Comparison of ENCODE assay signal across 10 cellular contexts in the genomic region with DNA sequence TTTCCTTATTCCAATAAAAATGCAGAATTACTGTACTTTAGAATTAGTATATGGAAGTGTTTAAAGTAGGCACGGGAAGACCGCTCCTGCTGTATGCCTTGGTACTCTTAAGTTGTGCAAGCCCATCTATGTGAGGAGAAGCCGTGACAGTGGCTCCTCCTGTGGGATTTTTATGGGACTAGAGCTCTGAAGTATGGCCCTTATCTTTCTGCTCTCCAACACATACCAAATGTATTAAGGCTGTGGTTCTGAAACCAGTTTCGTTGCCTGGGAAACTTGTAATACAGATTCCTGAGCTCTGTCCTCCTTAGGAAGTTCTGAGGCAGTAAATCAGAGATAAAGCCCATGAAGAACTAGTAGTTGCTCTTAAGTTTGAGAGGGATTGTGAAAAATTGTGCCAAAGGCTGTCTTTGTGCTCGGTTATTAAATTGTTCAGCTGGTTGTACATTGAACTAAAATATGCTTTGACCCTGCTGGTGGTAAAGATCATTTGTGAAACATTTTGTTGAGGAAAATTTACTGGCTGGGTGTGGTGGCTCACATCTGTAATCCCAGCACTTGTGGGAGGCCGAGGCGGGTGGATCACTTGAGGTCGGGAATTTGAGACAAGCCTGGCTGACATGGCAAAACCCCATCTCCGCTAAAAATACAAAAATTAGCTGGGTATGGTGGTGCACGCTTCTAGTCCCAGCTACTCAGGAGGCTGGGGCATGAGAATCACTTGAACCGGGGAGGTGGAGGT.
DNase-seq lines count a peak whose midpoint lies in the region; ATAC-seq and TF ChIP-seq lines count a peak whose summit lies in the region.
"Had no signal": no experiment of that assay in that cellular context is flagged by ENCODE, and none has a peak within 500 bp of the region (broad histone marks: within the 10 kb centered on the region; RNA-seq: fewer than 3 reads in every experiment).

No MANE protein-coding gene starts in this region.

- peak; percentile 54 for TF ChIP-seq CTCF in fibroblast of pulmonary artery (IDR thresholded peaks at IDR 0.05; ENCODE audit: low read length, missing control alignments)
- TF ChIP-seq CTCF in neutrophil (IDR thresholded peaks at IDR 0.05): no peak

- no peak overlapping the region for H3K4me3 ChIP-seq in fibroblast of pulmonary artery (replicated peaks; ENCODE audit: low read depth, low read length)
- H3K4me3 ChIP-seq in neutrophil (ENCODE audit: low read depth in 1 of 2, low read length in 1 of 2): no peak overlapping the region

- ATAC-seq in GM21529 (IDR thresholded peaks at IDR 0.05; ENCODE audit: unreplicated experiment): no peak
- ATAC-seq in GM21526 (IDR thresholded peaks at IDR 0.05; ENCODE audit: low FRiP score, unreplicated experiment): no peak
- ATAC-seq: activated CD8-positive, alpha-beta T cell treated with anti-CD3 and anti-CD28 coated beads, Interleukin-2, amount 10 ng/mL, durations not matched to agents 7 days and 5 days had no signal

- H3K27me3 ChIP-seq in neutrophil: no peaks in the 10 kb centered on the region

- peak overlapping the region; percentile 68 for H3K27ac ChIP-seq in neutrophil

- H3K36me3 ChIP-seq in neutrophil: peaks cover 19% of the 10 kb centered on the region

- H3K9me3 ChIP-seq in neutrophil: no peaks in the 10 kb centered on the region

- peak; percentile 74 for DNase-seq in AG20443 (ENCODE audit: low spot score)
- DNase-seq in NCI-H226: peak; percentile 95
- DNase-seq in fibroblast of pulmonary artery (ENCODE audit: low read depth): peak; percentile 92
- no peak for DNase-seq in T1000 (lab: John Stamatoyannopoulos, UW)
- DNase-seq in stimulated activated naive CD4-positive, alpha-beta T cell (lab: John Stamatoyannopoulos, UW): no peak
- DNase-seq: activated CD8-positive, alpha-beta T cell treated with anti-CD3 and anti-CD28 coated beads, Interleukin-2, amount 10 ng/mL, durations not matched to agents 7 days and 5 days; NCI-H524 had no signal

- peaks cover 32 to 55% of the 10 kb centered on the region in 2 experiments for H3K4me1 ChIP-seq in neutrophil (ENCODE audit: control insufficient read depth in 1 of 2, insufficient read depth in 1 of 2, low read depth in 1 of 2, low read length in 1 of 2)

Comparison
In these comparisons a context has a peak if more than half of its experiments do, and no peak if none do; other contexts are left out.
1. DNase-seq: peak in AG20443 (single experiment), NCI-H226 (single experiment) and fibroblast of pulmonary artery (single experiment); none in T1000 (single experiment) and stimulated activated naive CD4-positive, alpha-beta T cell (0 of 6).